Comparison of ENCODE assay signal across 14 cellular contexts in the genomic region with DNA sequence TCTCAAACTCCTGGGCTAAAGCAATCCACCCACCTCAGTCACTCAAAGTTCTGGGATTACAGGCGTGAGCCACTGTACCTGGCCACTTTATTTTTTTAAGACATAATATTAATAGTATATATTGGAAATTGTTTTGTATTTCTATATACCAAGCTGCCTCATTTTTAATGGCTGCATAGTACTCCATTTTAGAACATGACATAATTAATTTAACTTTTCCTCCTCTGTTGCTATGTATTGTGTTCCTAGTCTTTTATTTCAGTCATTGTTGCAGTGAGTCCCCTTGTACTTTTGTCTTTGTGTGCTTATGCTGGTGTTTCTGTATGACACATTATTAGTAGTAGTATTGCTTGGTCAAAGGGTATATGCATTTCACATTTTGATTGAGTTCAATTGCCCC.
DNase-seq lines count a peak whose midpoint lies in the region.
"Had no signal": no experiment of that assay in that cellular context is flagged by ENCODE, and none has a peak within 500 bp of the region (broad histone marks: within the 10 kb centered on the region; RNA-seq: fewer than 3 reads in every experiment).

No MANE protein-coding gene starts in this region.

- H3K9me3 Mint-ChIP-seq in T-helper 1 cell treated with Interleukin-12 subunit alpha and Interleukin-12 subunit beta and Interleukin-4 antibody, amounts not matched to agents 30 μg/mL and 1 μg/mL, for 36 hours: peaks cover 13% of the 10 kb centered on the region
- H3K9me3 Mint-ChIP-seq in activated naive CD4-positive, alpha-beta T cell treated with anti-CD3 and anti-CD28 coated beads, Interleukin-2, amount 50 U/mL, for 24 hours: no peaks in the 10 kb centered on the region
- H3K9me3 Mint-ChIP-seq in activated naive CD8-positive, alpha-beta T cell treated with anti-CD3 and anti-CD28 coated beads for 36 hours: peaks cover 5% of the 10 kb centered on the region

- H3K36me3 Mint-ChIP-seq in T-helper 1 cell treated with Interleukin-12 subunit alpha and Interleukin-12 subunit beta and Interleukin-4 antibody, amounts not matched to agents 30 μg/mL and 1 μg/mL, for 36 hours (ENCODE audit: low read depth): peaks cover 72% of the 10 kb centered on the region
- H3K36me3 Mint-ChIP-seq in activated naive CD4-positive, alpha-beta T cell treated with anti-CD3 and anti-CD28 coated beads, Interleukin-2, amount 50 U/mL, for 24 hours: peaks cover 51% of the 10 kb centered on the region
- peaks cover 79% of the 10 kb centered on the region for H3K36me3 Mint-ChIP-seq in activated naive CD8-positive, alpha-beta T cell treated with anti-CD3 and anti-CD28 coated beads for 36 hours

- peaks cover 70% of the 10 kb centered on the region for H3K4me1 Mint-ChIP-seq in T-helper 1 cell treated with Interleukin-12 subunit alpha and Interleukin-12 subunit beta and Interleukin-4 antibody, amounts not matched to agents 30 μg/mL and 1 μg/mL, for 36 hours (ENCODE audit: low read depth)
- H3K4me1 Mint-ChIP-seq in activated naive CD4-positive, alpha-beta T cell treated with anti-CD3 and anti-CD28 coated beads, Interleukin-2, amount 50 U/mL, for 24 hours: peaks cover 80% of the 10 kb centered on the region
- peaks cover 68% of the 10 kb centered on the region for H3K4me1 Mint-ChIP-seq in activated naive CD8-positive, alpha-beta T cell treated with anti-CD3 and anti-CD28 coated beads for 36 hours

- H3K27me3 Mint-ChIP-seq in T-helper 1 cell treated with Interleukin-12 subunit alpha and Interleukin-12 subunit beta and Interleukin-4 antibody, amounts not matched to agents 30 μg/mL and 1 μg/mL, for 36 hours (ENCODE audit: low read depth): no peaks in the 10 kb centered on the region
- H3K27me3 Mint-ChIP-seq in activated naive CD4-positive, alpha-beta T cell treated with anti-CD3 and anti-CD28 coated beads, Interleukin-2, amount 50 U/mL, for 24 hours: no peaks in the 10 kb centered on the region
- no peaks in the 10 kb centered on the region for H3K27me3 Mint-ChIP-seq in activated naive CD8-positive, alpha-beta T cell treated with anti-CD3 and anti-CD28 coated beads for 36 hours

- no peak overlapping the region for H3K4me3 Mint-ChIP-seq in T-helper 1 cell treated with Interleukin-12 subunit alpha and Interleukin-12 subunit beta and Interleukin-4 antibody, amounts not matched to agents 30 μg/mL and 1 μg/mL, for 36 hours
- H3K4me3 Mint-ChIP-seq in activated naive CD4-positive, alpha-beta T cell treated with anti-CD3 and anti-CD28 coated beads, Interleukin-2, amount 50 U/mL, for 24 hours: no peak overlapping the region
- no peak overlapping the region for H3K4me3 Mint-ChIP-seq in activated naive CD8-positive, alpha-beta T cell treated with anti-CD3 and anti-CD28 coated beads for 36 hours
- H3K4me3 Mint-ChIP-seq: H9 had no signal

- peak overlapping the region; percentile 50 for H3K27ac Mint-ChIP-seq in T-helper 1 cell treated with Interleukin-12 subunit alpha and Interleukin-12 subunit beta and Interleukin-4 antibody, amounts not matched to agents 30 μg/mL and 1 μg/mL, for 36 hours
- peak overlapping the region; percentile 73 for H3K27ac Mint-ChIP-seq in activated naive CD4-positive, alpha-beta T cell treated with anti-CD3 and anti-CD28 coated beads, Interleukin-2, amount 50 U/mL, for 24 hours
- peak overlapping the region; percentile 98 for H3K27ac Mint-ChIP-seq in activated naive CD8-positive, alpha-beta T cell treated with anti-CD3 and anti-CD28 coated beads for 36 hours
- H3K27ac Mint-ChIP-seq: H9 had no signal

- DNase-seq in T-helper 1 cell (no peak), NCI-H345 (lab: John Stamatoyannopoulos, UW) (no peak), NCI-H524 treated with DMSO at 0.1 percent for 48 hours (lab: John Stamatoyannopoulos, UW) (no peak), SHP77 treated with DMSO at 0.1 percent for 48 hours (lab: John Stamatoyannopoulos, UW) (no peak)
- no peak for DNase-seq in activated naive CD4-positive, alpha-beta T cell treated with Interleukin-2 at 50 U/mL for 16 hours
- DNase-seq in activated naive CD8-positive, alpha-beta T cell treated with anti-CD3 and anti-CD28 coated beads for 36 hours: no peak
- DNase-seq: H9, Kasumi-1, NCI-H1105 treated with DMSO at 0.1 percent for 48 hours, NCI-H187 treated with DMSO at 0.1 percent for 48 hours, NCI-H446 treated with DMSO at 0.1 percent for 48 hours, NCI-H774 had no signal
